19 cellular contexts compared by ENCODE assay signal in the genomic region with DNA sequence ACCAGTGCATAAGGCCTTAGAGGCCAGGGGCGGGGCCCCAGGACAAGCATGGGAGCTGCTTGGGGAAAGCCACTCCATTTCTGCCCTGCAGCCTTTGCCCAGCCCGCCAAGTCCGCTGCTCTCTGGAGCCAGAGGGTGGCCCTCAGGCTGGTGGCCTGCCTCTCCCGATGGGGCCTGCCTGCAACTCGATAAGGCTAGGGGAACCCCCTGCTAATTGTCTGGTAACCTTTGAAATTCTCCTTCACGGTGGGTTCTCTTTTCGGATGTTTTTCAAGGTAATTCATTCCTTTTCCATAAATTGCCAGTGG.
"Had no signal": no experiment of that assay in that cellular context is flagged by ENCODE, and none has a peak within 500 bp of the region (broad histone marks: within the 10 kb centered on the region; RNA-seq: fewer than 3 reads in every experiment).

No MANE protein-coding gene starts in this region.

- ATAC-seq: activated CD4-positive, alpha-beta T cell treated with anti-CD3 and anti-CD28 coated beads for 36 hours; activated naive CD4-positive, alpha-beta T cell treated with anti-CD3 and anti-CD28 coated beads, Interleukin-2, amount 50 U/mL, for 72 hours; activated T-cell treated with anti-CD3 and anti-CD28 coated beads, Interleukin-2, amount 50 U/mL, for 4 hours; heart left ventricle; left cardiac atrium; stimulated activated memory B cell treated with anti-CD40 and anti-IgM and Interleukin-4, amounts not matched to agents 10 μg/mL and 1 μg/mL and 100 μg/mL, for 72 hours; T-helper 17 cell had no signal

- DNase-seq: activated CD4-positive, alpha-beta memory T cell treated with anti-CD3 and anti-CD28 coated beads, Interleukin-2, amount 10 ng/mL, durations not matched to agents 7 days and 5 days; activated CD4-positive, alpha-beta T cell treated with anti-CD3 and anti-CD28 coated beads for 36 hours; activated effector memory CD4-positive, alpha-beta T cell treated with anti-CD3 and anti-CD28 coated beads, Interleukin-2, amount 50 U/mL, for 16 hours; activated T-cell treated with anti-CD3 and anti-CD28 coated beads, Interleukin-2, amount 50 U/mL, for 4 hours; amygdala; brain microvascular endothelial cell; cortex of kidney; effector CD4-positive, alpha-beta T cell; foreskin keratinocyte; heart left ventricle; left cardiac atrium; midbrain; ovary; stimulated activated CD4-positive, alpha-beta T cell treated with anti-CD3 and anti-CD28 coated beads, Interleukin-2, amount 100 ng/mL, for 48 hours; T-helper 17 cell had no signal

- H3K27ac ChIP-seq: brain microvascular endothelial cell, foreskin keratinocyte, neural progenitor cell had no signal

- H2AFZ ChIP-seq: neural progenitor cell had no signal

- H3K9ac ChIP-seq: neural progenitor cell had no signal

- H3K4me1 ChIP-seq: foreskin keratinocyte had no signal

- H3K4me3 ChIP-seq: heart left ventricle, neural progenitor cell, ovary, tibial nerve had no signal

- H3K4me2 ChIP-seq: neural progenitor cell had no signal

- H3K9me3 ChIP-seq: heart left ventricle, ovary, tibial nerve had no signal

- H3K27me3 ChIP-seq: brain microvascular endothelial cell, foreskin keratinocyte, heart left ventricle, neural progenitor cell, ovary, tibial nerve had no signal

- H3K36me3 ChIP-seq: neural progenitor cell, ovary had no signal
